In the genomic region with DNA sequence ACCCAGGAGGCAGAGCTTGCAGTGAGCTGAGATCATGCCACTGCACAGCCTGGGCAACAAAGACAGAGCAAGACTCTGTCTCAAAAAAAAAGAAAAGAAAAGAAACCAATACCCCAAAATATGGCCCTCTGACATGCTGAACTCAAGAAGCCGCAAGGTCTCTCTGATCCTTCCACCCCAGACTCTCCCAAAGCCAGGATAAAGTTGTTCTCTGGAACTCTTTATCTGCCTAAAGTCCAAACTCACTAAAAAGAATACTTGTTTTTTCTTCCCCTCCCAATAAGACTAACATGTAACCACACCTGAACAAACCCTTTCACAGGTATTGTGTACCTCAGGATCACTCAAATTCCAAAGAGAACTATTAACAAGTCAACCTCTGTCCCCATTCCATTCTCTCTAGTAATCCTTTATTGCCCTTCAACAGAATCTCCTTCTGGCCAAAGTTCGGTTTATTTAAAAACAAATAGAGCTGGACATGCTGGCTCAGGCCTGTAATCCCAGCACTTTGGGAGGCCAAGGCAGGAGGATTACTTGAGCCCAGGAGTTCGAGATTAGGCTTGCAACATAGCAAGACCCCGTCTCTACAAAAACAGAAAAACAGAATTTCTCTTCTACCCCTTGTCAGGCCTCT, we compare ENCODE assay signal across 1 cellular context.
TF ChIP-seq lines count a peak whose summit lies in the region.

No MANE protein-coding gene starts in this region.

TF ChIP-seq in WTC11, 78 proteins besides CTCF, POLR2A, EP300 and RAD21 (continued from another document):
- TF ChIP-seq USF2 (CRISPR knock-in tag; IDR thresholded peaks at IDR 0.05) (no peak), CREM (CRISPR knock-in tag; IDR thresholded peaks at IDR 0.05) (no peak), NR3C1 (CRISPR knock-in tag; conservative IDR thresholded peaks at IDR 0.05; ENCODE audit: low read depth) (no peak), FOXJ3 (CRISPR knock-in tag; IDR thresholded peaks at IDR 0.05; ENCODE audit: borderline replicate concordance) (no peak), RELA (CRISPR knock-in tag; IDR thresholded peaks at IDR 0.05; ENCODE audit: borderline replicate concordance) (no peak)
- TF ChIP-seq, protein P1, sequence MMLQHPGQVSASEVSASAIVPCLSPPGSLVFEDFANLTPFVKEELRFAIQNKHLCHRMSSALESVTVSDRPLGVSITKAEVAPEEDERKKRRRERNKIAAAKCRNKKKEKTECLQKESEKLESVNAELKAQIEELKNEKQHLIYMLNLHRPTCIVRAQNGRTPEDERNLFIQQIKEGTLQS (CRISPR knock-in tag; conservative IDR thresholded peaks at IDR 0.05), result no peak
